Comparison of ENCODE assay signal across 8 cellular contexts in the genomic region with DNA sequence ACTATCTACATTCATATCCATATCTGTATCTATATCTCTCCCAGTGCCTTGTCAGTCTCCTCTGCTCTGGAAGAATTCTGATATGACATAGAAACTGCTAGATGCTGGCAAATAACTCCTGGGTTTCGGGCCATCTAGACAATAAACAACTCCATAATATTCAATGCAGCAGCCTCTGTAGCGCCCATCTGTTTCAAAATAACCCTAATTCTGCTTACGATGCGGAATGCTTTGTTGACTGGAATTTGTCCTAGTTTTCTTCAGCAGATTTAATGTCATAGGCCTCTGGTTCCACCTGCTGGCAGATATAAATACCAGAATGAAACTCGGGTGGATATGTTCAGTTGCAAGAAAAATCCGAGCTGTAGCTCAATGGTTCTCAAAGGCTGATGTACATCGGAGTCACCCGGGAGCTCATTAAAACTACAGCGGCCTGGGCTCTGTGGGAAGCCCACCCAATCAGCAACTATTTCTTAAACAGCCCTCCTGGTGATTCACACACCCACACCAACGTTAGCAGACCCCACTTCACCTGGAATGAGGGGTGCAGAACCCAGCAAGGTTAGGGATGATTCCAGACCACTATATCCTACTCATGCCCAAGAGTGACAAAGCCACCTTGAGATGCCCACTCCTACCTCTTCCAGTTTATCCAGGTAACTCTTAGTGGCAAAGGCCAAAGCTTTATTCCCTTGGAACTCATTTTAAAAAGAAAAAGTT.
A peak's percentile ranks its signal among the peaks of the same experiment; 100 is the strongest.
DNase-seq lines count a peak whose midpoint lies in the region; ATAC-seq, FAIRE-seq and TF ChIP-seq lines count a peak whose summit lies in the region.

No MANE protein-coding gene starts in this region.

- peaks cover 0 to 14% (median 6%) of the 10 kb centered on the region in 4 donors for H3K4me1 ChIP-seq in stomach

- peak; percentile 81 for FAIRE-seq in D721Med (lab: Jason Lieb, UNC)

- TF ChIP-seq CTCF in D721Med (IDR thresholded peaks at IDR 0.05; ENCODE audit: insufficient read depth, missing control alignments) (peak; percentile 74), HL-60 (IDR thresholded peaks at IDR 0.05; ENCODE audit: insufficient read depth, low read length) (peak; percentile 21), MCF 10A (IDR thresholded peaks at IDR 0.05; ENCODE audit: unreplicated experiment) (peak; percentile 61), stomach (IDR thresholded peaks at IDR 0.05) (peak in 5 of 7 experiments; percentile 29 to 66 (median 48))

- H3K27me3 Mint-ChIP-seq in MCF 10A (ENCODE audit: insufficient read depth, unreplicated experiment): no peaks in the 10 kb centered on the region

- H3K4me3 ChIP-seq in HL-60 (replicated peaks; ENCODE audit: insufficient read depth, low read length): no peak overlapping the region
- no peak overlapping the region for H3K4me3 ChIP-seq in stomach

- no peak for TF ChIP-seq EP300 in stomach (IDR thresholded peaks at IDR 0.05)

- H3K36me3 ChIP-seq in stomach: no peaks in the 10 kb centered on the region

- no peak overlapping the region for H3K4me3 Mint-ChIP-seq in MCF 10A (ENCODE audit: unreplicated experiment)

- POLR2A ChIA-PET in MCF 10A (lab: Yijun Ruan, JAX): interaction anchor here (0.5 to 1.3 kb wide), 6 partner anchors 185 to 1320 kb away, joined by 3 to 4 read pairs (median 3); no protein-coding TSS in a partner anchor

- no peaks in the 10 kb centered on the region for H3K9me3 Mint-ChIP-seq in MCF 10A (ENCODE audit: unreplicated experiment)

- H3K27ac Mint-ChIP-seq in MCF 10A (ENCODE audit: low read depth, unreplicated experiment): no peak overlapping the region

- intact Hi-C loops in MCF 10A (cut with micrococcal nuclease): loop anchor here (1.0 to 5.0 kb wide), 4 partner anchors 122 to 1315 kb away; no protein-coding TSS in a partner anchor
- intact Hi-C loops in stomach (cut with DNase I; ENCODE audit: low total_unique reads): loop anchor here (10.0 kb wide), 2 partner anchors 1101 to 1311 kb away; no protein-coding TSS in a partner anchor

- DNase-seq in D721Med (ENCODE audit: insufficient read length, low spot score) (peak; percentile 43), HL-60 (ENCODE audit: low read depth in 1 of 2, low spot score in 1 of 2) (peak in 1 of 2 experiments; percentile 21), NCI-H82 (lab: John Stamatoyannopoulos, UW) (peak; percentile 80), MCF 10A (ENCODE audit: unreplicated experiment) (peak; percentile 61), islet precursor cell (peak; percentile 69), stomach (no peak), NOMO-1 treated with dmso at 0.1 percent for 144 hours (lab: John Stamatoyannopoulos, UW; ENCODE audit: unreplicated experiment) (no peak)

- peak; percentile 31 for ATAC-seq in GM19372 (IDR thresholded peaks at IDR 0.05; ENCODE audit: low read depth, unreplicated experiment)

- BruUV-seq in MCF 10A (replicated peaks; lab: Mats Ljungman, UMichigan): no TSS peak

- no peaks in the 10 kb centered on the region for H3K36me3 Mint-ChIP-seq in MCF 10A (ENCODE audit: insufficient read depth, unreplicated experiment)

- peaks cover 15% of the 10 kb centered on the region for H3K4me1 Mint-ChIP-seq in MCF 10A (ENCODE audit: insufficient read depth, unreplicated experiment)

- H3K27ac ChIP-seq in HL-60 (replicated peaks) (no peak overlapping the region), stomach (peak overlapping the region in 3 of 5 donors; percentile 3 to 40 (median 9))

- CTCF ChIA-PET in MCF 10A (lab: Yijun Ruan, JAX): interaction anchor here (0.6 to 1.8 kb wide), 28 partner anchors 9 to 1320 kb away, joined by 3 to 7 read pairs (median 3); no protein-coding TSS in a partner anchor

- WGBS in stomach, 5 donors: 29 to 44% (median 38%) methylated on average over 10 of the region's 10 CpGs

- H3K27me3 ChIP-seq in HL-60 (ENCODE audit: insufficient read depth, poor library complexity, severe bottlenecking) (no peaks in the 10 kb centered on the region), stomach (no peaks in the 10 kb centered on the region)

- TF ChIP-seq POLR2A in stomach (IDR thresholded peaks at IDR 0.05): no peak

- no peaks in the 10 kb centered on the region for H3K9me3 ChIP-seq in stomach

Comparison
In these comparisons a context has a peak if more than half of its experiments do, and no peak if none do; other contexts are left out.
1. DNase-seq: peak in D721Med (single experiment), NCI-H82 (single experiment), MCF 10A (single experiment) and islet precursor cell (single experiment); none in stomach (single experiment) and NOMO-1 treated with dmso at 0.1 percent for 144 hours (single experiment).
2. CTCF ChIP-seq: peak in every context shown above with its lines; median percentile 74 in D721Med; 61 in MCF 10A; 48 in stomach; 21 in HL-60.